Comparison of ENCODE assay signal across 18 cellular contexts in genomic region chr3:36135863-36136262, GRCh38.
DNase-seq lines count a peak whose midpoint lies in the region; FAIRE-seq and TF ChIP-seq lines count a peak whose summit lies in the region.
"Had no signal": no experiment of that assay in that cellular context is flagged by ENCODE, and none has a peak within 500 bp of the region (broad histone marks: within the 10 kb centered on the region; RNA-seq: fewer than 3 reads in every experiment).

No MANE protein-coding gene starts in this region.

- no TSS peak for BruUV-seq in Calu3 (replicated peaks; lab: Mats Ljungman, UMichigan)

- no peaks in the 10 kb centered on the region for H3K27me3 Mint-ChIP-seq in Calu3 (ENCODE audit: unreplicated experiment)
- no peaks in the 10 kb centered on the region for H3K27me3 Mint-ChIP-seq in activated CD4-positive, alpha-beta T cell treated with anti-CD3 and anti-CD28 coated beads, Interleukin-2, amount 10 ng/mL, durations not matched to agents 7 days and 5 days
- H3K27me3 Mint-ChIP-seq: CD4-positive, alpha-beta memory T cell had no signal

- no peaks in the 10 kb centered on the region for H3K27me3 ChIP-seq in Karpas-422 (ENCODE audit: low read length)
- H3K27me3 ChIP-seq: BE2C had no signal

- FAIRE-seq in RCC 7860 (lab: Jason Lieb, UNC): peak; percentile 74
- FAIRE-seq: A204.1, G401.6, GM12891 had no signal

- H3K4me3 Mint-ChIP-seq in Calu3 (ENCODE audit: low read depth, unreplicated experiment): no peak overlapping the region
- no peak overlapping the region for H3K4me3 Mint-ChIP-seq in activated CD4-positive, alpha-beta T cell treated with anti-CD3 and anti-CD28 coated beads, Interleukin-2, amount 10 ng/mL, durations not matched to agents 7 days and 5 days
- H3K4me3 Mint-ChIP-seq: CD4-positive, alpha-beta memory T cell; GM23338 had no signal

- CTCF ChIA-PET in Calu3 (lab: Charles Lee): no interaction called here
- CTCF ChIA-PET in activated CD4-positive, alpha-beta T cell treated with anti-CD3 and anti-CD28 coated beads, Interleukin-2, amount 10 ng/mL, durations not matched to agents 7 days and 5 days (lab: Charles Lee): interaction anchor here (1.0 kb wide), 1 partner anchor 25 kb away, joined by 3 read pairs; no protein-coding TSS in a partner anchor

- no peak for TF ChIP-seq CTCF in Calu3 (IDR thresholded peaks at IDR 0.05; ENCODE audit: unreplicated experiment)

- no peaks in the 10 kb centered on the region for H3K36me3 Mint-ChIP-seq in Calu3 (ENCODE audit: insufficient read depth, unreplicated experiment)
- H3K36me3 Mint-ChIP-seq in activated CD4-positive, alpha-beta T cell treated with anti-CD3 and anti-CD28 coated beads, Interleukin-2, amount 10 ng/mL, durations not matched to agents 7 days and 5 days (ENCODE audit: low read depth): no peaks in the 10 kb centered on the region
- H3K36me3 Mint-ChIP-seq: CD4-positive, alpha-beta memory T cell had no signal

- H3K9me2 ChIP-seq in Karpas-422 (replicated peaks; ENCODE audit: insufficient read depth, low read length): no peaks in the 10 kb centered on the region

- H3K4me1 ChIP-seq in Karpas-422 (ENCODE audit: low read length): no peaks in the 10 kb centered on the region
- H3K4me1 ChIP-seq: BE2C had no signal

- no peaks in the 10 kb centered on the region for H3K79me2 ChIP-seq in Karpas-422 (ENCODE audit: low read length)

- H3K36me3 ChIP-seq in Karpas-422 (ENCODE audit: insufficient read depth, low read length): no peaks in the 10 kb centered on the region
- H3K36me3 ChIP-seq: BE2C had no signal

- H3K9me3 Mint-ChIP-seq in Calu3 (ENCODE audit: low read depth, unreplicated experiment): peaks cover 2% of the 10 kb centered on the region
- no peaks in the 10 kb centered on the region for H3K9me3 Mint-ChIP-seq in activated CD4-positive, alpha-beta T cell treated with anti-CD3 and anti-CD28 coated beads, Interleukin-2, amount 10 ng/mL, durations not matched to agents 7 days and 5 days

- peaks cover 23% of the 10 kb centered on the region for H3K4me1 Mint-ChIP-seq in Calu3 (ENCODE audit: low read depth, unreplicated experiment)
- no peaks in the 10 kb centered on the region for H3K4me1 Mint-ChIP-seq in activated CD4-positive, alpha-beta T cell treated with anti-CD3 and anti-CD28 coated beads, Interleukin-2, amount 10 ng/mL, durations not matched to agents 7 days and 5 days
- H3K4me1 Mint-ChIP-seq: CD4-positive, alpha-beta memory T cell had no signal

- no peak overlapping the region for H3K4me3 ChIP-seq in Karpas-422 (ENCODE audit: low read length)
- H3K4me3 ChIP-seq: GM23338 had no signal

- POLR2A ChIA-PET in activated CD4-positive, alpha-beta T cell treated with anti-CD3 and anti-CD28 coated beads, Interleukin-2, amount 10 ng/mL, durations not matched to agents 7 days and 5 days (lab: Charles Lee): no interaction called here

- intact Hi-C loops in Calu3 (cut with micrococcal nuclease; ENCODE audit: unreplicated experiment): no loop called here

- no peak overlapping the region for H3K4me2 ChIP-seq in Karpas-422 (ENCODE audit: low read depth, low read length, poor library complexity, severe bottlenecking)
- H3K4me2 ChIP-seq: GM23338 had no signal

- peak overlapping the region; percentile 5 for H3K27ac Mint-ChIP-seq in Calu3 (ENCODE audit: unreplicated experiment)
- H3K27ac Mint-ChIP-seq in activated CD4-positive, alpha-beta T cell treated with anti-CD3 and anti-CD28 coated beads, Interleukin-2, amount 10 ng/mL, durations not matched to agents 7 days and 5 days: no peak overlapping the region
- H3K27ac Mint-ChIP-seq: CD4-positive, alpha-beta memory T cell; GM23338 had no signal

- DNase-seq in Calu3 (no peak), DMS 273 treated with DMSO at 0.1 percent for 48 hours (lab: John Stamatoyannopoulos, UW) (peak; percentile 39), RCC 7860 (ENCODE audit: low spot score) (peak; percentile 53), renal cortical epithelial cell (ENCODE audit: low read depth) (peak; percentile 61), SHP77 treated with DMSO at 0.1 percent for 48 hours (lab: John Stamatoyannopoulos, UW) (no peak), Karpas-422 (no peak)
- no peak for DNase-seq in activated CD4-positive, alpha-beta T cell treated with anti-CD3 and anti-CD28 coated beads, Interleukin-2, amount 10 ng/mL, durations not matched to agents 7 days and 5 days
- DNase-seq: BE2C; CD4-positive, alpha-beta memory T cell; DMS79 treated with DMSO at 0.1 percent for 48 hours; EL; H7; IMR-90 had no signal

- no peak overlapping the region for H3K27ac ChIP-seq in Karpas-422 (ENCODE audit: low read length)
- H3K27ac ChIP-seq: C4-2B had no signal

- no peak overlapping the region for H2AFZ ChIP-seq in Karpas-422 (ENCODE audit: low read length)
- H2AFZ ChIP-seq: GM23338 had no signal

- no peak overlapping the region for H3K9ac ChIP-seq in Karpas-422 (ENCODE audit: low read length)

- H4K20me1 ChIP-seq in Karpas-422 (ENCODE audit: insufficient read depth, low read depth, low read length): no peaks in the 10 kb centered on the region

- no peaks in the 10 kb centered on the region for H3K9me3 ChIP-seq in Karpas-422 (ENCODE audit: low read length)
- H3K9me3 ChIP-seq: BE2C had no signal

Comparison
In these comparisons a context has a peak if more than half of its experiments do, and no peak if none do; other contexts are left out.
1. DNase-seq: peak in DMS 273 treated with DMSO at 0.1 percent for 48 hours (single experiment), RCC 7860 (single experiment) and renal cortical epithelial cell (single experiment); none in Calu3 (single experiment), activated CD4-positive, alpha-beta T cell treated with anti-CD3 and anti-CD28 coated beads, Interleukin-2, amount 10 ng/mL, durations not matched to agents 7 days and 5 days (single experiment), SHP77 treated with DMSO at 0.1 percent for 48 hours (single experiment) and Karpas-422 (single experiment).